In genomic region chr12:57129311-57130288, GRCh38 we compare ENCODE assay signal across 6 cellular contexts. TPM values are rescaled to one million over a fixed set of nuclear protein-coding genes. Genes with fewer than 3 reads are reported as not detected.
A peak's percentile ranks its signal among the peaks of the same experiment; 100 is the strongest.
DNase-seq lines count a peak whose midpoint lies in the region; ATAC-seq and TF ChIP-seq lines count a peak whose summit lies in the region.

No MANE protein-coding gene starts in this region.

- H3K36me3 ChIP-seq in heart right ventricle (no peaks in the 10 kb centered on the region), testis (ENCODE audit: low read depth, missing control alignments) (no peaks in the 10 kb centered on the region)

- no peaks in the 10 kb centered on the region for H3K36me3 Mint-ChIP-seq in activated CD4-positive, alpha-beta T cell treated with anti-CD3 and anti-CD28 coated beads, Interleukin-2, amount 10 ng/mL, durations not matched to agents 24 days and 14 days (ENCODE audit: low read depth)

- no peak for TF ChIP-seq POLR2A in testis (IDR thresholded peaks at IDR 0.05)

- H3K4me3 ChIP-seq in heart right ventricle (peak overlapping the region; percentile 60 to 99 (median 84)), testis (peak overlapping the region; percentile 65 to 92)

- in situ Hi-C loops in ACHN (cut with HindIII; ENCODE audit: low pct_ligation_motif_present, low pct_unique_long_range_greater_than_20kb, low sequenced_read_pairs), result no loop called here

- DNase-seq in activated CD4-positive, alpha-beta T cell treated with anti-CD3 and anti-CD28 coated beads, Interleukin-2, amount 10 ng/mL, durations not matched to agents 24 days and 14 days, result no peak
- no peak for DNase-seq in activated CD4-positive, alpha-beta T cell treated with anti-CD3 and anti-CD28 coated beads, Interleukin-2, amount 50 U/mL, for 48 hours
- no peak for DNase-seq in heart right ventricle
- DNase-seq in testis, result no peak
- no peak for DNase-seq in ACHN
- no peak for DNase-seq in GM10266 (ENCODE audit: extremely low spot score)

- peak in 1 of 8 donors; percentile 28 for ATAC-seq in heart right ventricle

- no peaks in the 10 kb centered on the region for H3K9me3 Mint-ChIP-seq in activated CD4-positive, alpha-beta T cell treated with anti-CD3 and anti-CD28 coated beads, Interleukin-2, amount 10 ng/mL, durations not matched to agents 24 days and 14 days

- peaks cover 8% of the 10 kb centered on the region for H3K4me1 Mint-ChIP-seq in activated CD4-positive, alpha-beta T cell treated with anti-CD3 and anti-CD28 coated beads, Interleukin-2, amount 10 ng/mL, durations not matched to agents 24 days and 14 days

- H3K4me1 ChIP-seq in heart right ventricle (peaks cover 15 to 74% (median 55%) of the 10 kb centered on the region in 9 donors), testis (peaks cover 56% of the 10 kb centered on the region)

- H3K4me3 Mint-ChIP-seq in activated CD4-positive, alpha-beta T cell treated with anti-CD3 and anti-CD28 coated beads, Interleukin-2, amount 10 ng/mL, durations not matched to agents 24 days and 14 days, result peak overlapping the region; percentile 68

- 12 to 21% methylated on average over 12 of the region's 12 CpGs for WGBS in heart right ventricle, 2 donors
- WGBS in testis, 2 donors, result 0 to 9% methylated on average over 2 to 10 of the region's 12 CpGs

- H3K27me3 ChIP-seq in heart right ventricle, result peaks cover 0 to 20% (median 0%) of the 10 kb centered on the region in 7 donors
- no peaks in the 10 kb centered on the region for H3K27me3 ChIP-seq in testis

- TF ChIP-seq CTCF in heart right ventricle (IDR thresholded peaks at IDR 0.05) (no peak), testis (IDR thresholded peaks at IDR 0.05) (no peak), GM10266 (IDR thresholded peaks at IDR 0.05; ENCODE audit: control insufficient read depth, insufficient read depth, low read depth, missing control alignments) (no peak)

- H3K27me3 Mint-ChIP-seq in activated CD4-positive, alpha-beta T cell treated with anti-CD3 and anti-CD28 coated beads, Interleukin-2, amount 10 ng/mL, durations not matched to agents 24 days and 14 days, result peaks cover 51% of the 10 kb centered on the region

- H3K9me3 ChIP-seq in heart right ventricle, result no peaks in the 10 kb centered on the region
- H3K9me3 ChIP-seq in testis, result no peaks in the 10 kb centered on the region

- intact Hi-C loops in activated CD4-positive, alpha-beta T cell treated with anti-CD3 and anti-CD28 coated beads, Interleukin-2, amount 10 ng/mL, durations not matched to agents 24 days and 14 days (cut with micrococcal nuclease), result no loop called here
- intact Hi-C loops in heart right ventricle (cut with DNase I) (loop anchor here in 2 of 10 donors (5.0 kb wide), 2 partner anchors 43 to 113 kb away; no protein-coding TSS in a partner anchor), testis (cut with DNase I; ENCODE audit: low total_unique reads) (no loop called here)

- H3K27ac ChIP-seq in heart right ventricle (peak overlapping the region; percentile 71 to 100 (median 98)), testis (peak overlapping the region; percentile 98 to 99)

- H3K27ac Mint-ChIP-seq in activated CD4-positive, alpha-beta T cell treated with anti-CD3 and anti-CD28 coated beads, Interleukin-2, amount 10 ng/mL, durations not matched to agents 24 days and 14 days, result peak overlapping the region; percentile 53

RNA-seq across cellular contexts. Expression of gene LRP1, which starts 1.3 kb away (rescaled TPM):
- 0.28 and 0.93 TPM in 2 replicates for total RNA-seq in activated CD4-positive, alpha-beta T cell treated with anti-CD3 and anti-CD28 coated beads, Interleukin-2, amount 10 ng/mL, durations not matched to agents 24 days and 14 days
- total RNA-seq in heart right ventricle, result 100 to 1,000 TPM in 4 of 10 donors, 10 to 100 TPM in 6; 46.3 to 259 (median 82.7) TPM
- polyA plus RNA-seq in heart right ventricle, result 10 to 100 TPM; 46.6 to 46.7 TPM
- 100 to 1,000 TPM; 135 to 200 TPM for total RNA-seq in testis
- 82.4 TPM for polyA plus RNA-seq in testis (ENCODE audit: insufficient read depth, low read depth, low replicate concordance)

RNA-seq across cellular contexts. Expression of gene LRP1-AS, which starts 17.8 kb away (rescaled TPM):
- not detected in 2 replicates for total RNA-seq in activated CD4-positive, alpha-beta T cell treated with anti-CD3 and anti-CD28 coated beads, Interleukin-2, amount 10 ng/mL, durations not matched to agents 24 days and 14 days
- total RNA-seq in heart right ventricle (not detected), testis (not detected)
- polyA plus RNA-seq in heart right ventricle (not detected), testis (ENCODE audit: insufficient read depth, low read depth, low replicate concordance) (not detected)

RNA-seq across cellular contexts. Expression of gene STAT6, which starts 18.4 kb away (rescaled TPM):
- total RNA-seq in activated CD4-positive, alpha-beta T cell treated with anti-CD3 and anti-CD28 coated beads, Interleukin-2, amount 10 ng/mL, durations not matched to agents 24 days and 14 days, result 304 and 319 TPM in 2 replicates
- total RNA-seq in heart right ventricle, result 10 to 100 TPM; 23.3 to 72.3 (median 38.0) TPM
- 10 to 100 TPM; 36.0 to 77.8 TPM for polyA plus RNA-seq in heart right ventricle
- 10 to 100 TPM; 66.2 to 81.5 TPM for total RNA-seq in testis
- 53.2 TPM for polyA plus RNA-seq in testis (ENCODE audit: insufficient read depth, low read depth, low replicate concordance)

RNA-seq across cellular contexts. Expression of gene NAB2, which starts 40.7 kb away (rescaled TPM):
- total RNA-seq in activated CD4-positive, alpha-beta T cell treated with anti-CD3 and anti-CD28 coated beads, Interleukin-2, amount 10 ng/mL, durations not matched to agents 24 days and 14 days, result 70.5 and 76.7 TPM in 2 replicates
- total RNA-seq in heart right ventricle (10 to 100 TPM in 9 of 10 donors, 1 to 10 TPM in 1; 9.5 to 16.2 (median 12.0) TPM), testis (10 to 100 TPM; 45.7 to 59.5 TPM)
- polyA plus RNA-seq in heart right ventricle (10 to 100 TPM; 15.0 to 20.2 TPM), testis (ENCODE audit: insufficient read depth, low read depth, low replicate concordance) (31.4 TPM)

RNA-seq across cellular contexts. Expression of gene NEMP1, which starts 51.0 kb away (rescaled TPM):
- total RNA-seq in activated CD4-positive, alpha-beta T cell treated with anti-CD3 and anti-CD28 coated beads, Interleukin-2, amount 10 ng/mL, durations not matched to agents 24 days and 14 days, result 77.0 and 80.6 TPM in 2 replicates
- total RNA-seq in heart right ventricle, result 1 to 10 TPM; 2.4 to 6.3 (median 3.9) TPM
- 1 to 10 TPM; 1.1 to 2.9 TPM for polyA plus RNA-seq in heart right ventricle
- 10 to 100 TPM; 18.1 to 18.2 TPM for total RNA-seq in testis
- 15.9 TPM for polyA plus RNA-seq in testis (ENCODE audit: insufficient read depth, low read depth, low replicate concordance)

Comparison
In these comparisons a context has a peak if more than half of its experiments do, and no peak if none do; other contexts are left out.
1. RNA of gene LRP1, which starts 1.3 kb away (total RNA-seq): 135 to 200 TPM in testis and 46.3 to 259 TPM in heart right ventricle; 0.28 to 0.93 TPM in activated CD4-positive, alpha-beta T cell treated with anti-CD3 and anti-CD28 coated beads, Interleukin-2, amount 10 ng/mL, durations not matched to agents 24 days and 14 days; every median in the first group is over 10 times any median in the second.